ENCODE assay signal across 18 cellular contexts in genomic region chr19:4448147-4448985, GRCh38. TPM values are rescaled to one million over a fixed set of nuclear protein-coding genes. Genes with fewer than 3 reads are reported as not detected.
A peak's percentile ranks its signal among the peaks of the same experiment; 100 is the strongest.
DNase-seq lines count a peak whose midpoint lies in the region; ATAC-seq and TF ChIP-seq lines count a peak whose summit lies in the region.
"Had no signal": no experiment of that assay in that cellular context is flagged by ENCODE, and none has a peak within 500 bp of the region (broad histone marks: within the 10 kb centered on the region; RNA-seq: fewer than 3 reads in every experiment).

No MANE protein-coding gene starts in this region.

- H3K4me1 ChIP-seq in esophagus squamous epithelium, result peaks cover 10 to 30% (median 17%) of the 10 kb centered on the region in 3 donors
- H3K4me1 ChIP-seq in osteoblast (ENCODE audit: insufficient read depth, low read length), result no peaks in the 10 kb centered on the region
- H3K4me1 ChIP-seq: tibial artery had no signal

- DNase-seq in Right ventricle myocardium superior, result no peak
- no peak for DNase-seq in cardiac septum (ENCODE audit: low spot score)
- no peak for DNase-seq in esophagus squamous epithelium (lab: John Stamatoyannopoulos, UW)
- DNase-seq in osteoblast (ENCODE audit: insufficient read length, low spot score, missing footprints), result peak; percentile 85
- DNase-seq in NCI-H2227 treated with DMSO at 0.1 percent for 48 hours (lab: John Stamatoyannopoulos, UW), result no peak
- no peak for DNase-seq in T1000 (lab: John Stamatoyannopoulos, UW)
- DNase-seq in NCI-H1436 treated with DMSO at 0.1 percent for 48 hours (lab: John Stamatoyannopoulos, UW), result no peak
- DNase-seq: ACHN; CD4-positive, CD25-positive, alpha-beta regulatory T cell; central memory CD4-positive, alpha-beta T cell; NCI-H146; NCI-H82; stimulated activated CD4-positive, alpha-beta T cell treated with anti-CD3 and anti-CD28 coated beads, Interleukin-4, amount 100 ng/mL, for 1 hour; T-helper 9 cell had no signal

- H3K27ac ChIP-seq in esophagus squamous epithelium, result peak overlapping the region; percentile 70 to 83 (median 79)
- H3K27ac ChIP-seq in osteoblast (ENCODE audit: low read depth, low read length), result no peak overlapping the region
- H3K27ac ChIP-seq: SK-N-MC had no signal

- H3K9me3 ChIP-seq in esophagus squamous epithelium (no peaks in the 10 kb centered on the region), osteoblast (ENCODE audit: low read depth, low read length) (no peaks in the 10 kb centered on the region)
- H3K9me3 ChIP-seq: tibial artery had no signal

- 76 to 80% methylated on average over 17 to 20 of the region's 30 CpGs for WGBS in esophagus squamous epithelium, 2 donors

- H2AFZ ChIP-seq in osteoblast (ENCODE audit: low read length), result no peak overlapping the region

- peaks cover 26% of the 10 kb centered on the region for H4K20me1 ChIP-seq in osteoblast (ENCODE audit: insufficient read depth, low read length)

- no peak for TF ChIP-seq POLR2A in esophagus squamous epithelium (IDR thresholded peaks at IDR 0.05)

- intact Hi-C loops in Right ventricle myocardium superior (cut with DNase I) (no loop called here), cardiac septum (cut with DNase I) (no loop called here), esophagus squamous epithelium (cut with DNase I) (no loop called here)

- H3K27me3 ChIP-seq in esophagus squamous epithelium, result no peaks in the 10 kb centered on the region
- H3K27me3 ChIP-seq in osteoblast (ENCODE audit: insufficient read depth, low read length), result no peaks in the 10 kb centered on the region
- H3K27me3 ChIP-seq: tibial artery had no signal

- TF ChIP-seq CTCF in esophagus squamous epithelium (IDR thresholded peaks at IDR 0.05) (no peak), osteoblast (IDR thresholded peaks at IDR 0.05; ENCODE audit: extremely low read depth, low read depth, low read length) (no peak)

- H3K36me3 ChIP-seq in esophagus squamous epithelium (peaks cover 70 to 100% (median 74%) of the 10 kb centered on the region in 3 donors), osteoblast (ENCODE audit: insufficient read depth, low read length) (peaks cover 82% of the 10 kb centered on the region)

- peaks cover 15% of the 10 kb centered on the region for H3K79me2 ChIP-seq in osteoblast (ENCODE audit: insufficient read depth, low read length)

- peak; percentile 8 for ATAC-seq in Right ventricle myocardium superior (ENCODE audit: poor library complexity)
- ATAC-seq in GM21619 (IDR thresholded peaks at IDR 0.05; ENCODE audit: unreplicated experiment), result no peak
- ATAC-seq: activated CD4-positive, CD25-positive, alpha-beta regulatory T cell treated with anti-CD3 and anti-CD28 coated beads, Interleukin-2, amount 50 U/mL, for 24 hours had no signal

- no peak overlapping the region for H3K4me2 ChIP-seq in osteoblast (ENCODE audit: insufficient read depth, low read length)

- H3K4me3 ChIP-seq in esophagus squamous epithelium (no peak overlapping the region), osteoblast (ENCODE audit: insufficient read depth, low read length) (no peak overlapping the region)
- H3K4me3 ChIP-seq: SK-N-MC, tibial artery had no signal

RNA-seq across cellular contexts. Expression of gene UBXN6, which starts 9.2 kb away (rescaled TPM):
- total RNA-seq in Right ventricle myocardium superior (120 TPM), cardiac septum (102 TPM), esophagus squamous epithelium (10 to 100 TPM; 40.7 to 72.9 (median 50.8) TPM), osteoblast (120 and 136 TPM in 2 replicates)

RNA-seq across cellular contexts. Expression of gene HDGFL2, which starts 23.7 kb away (rescaled TPM):
- 27.8 TPM for total RNA-seq in Right ventricle myocardium superior
- 28.4 TPM for total RNA-seq in cardiac septum
- 10 to 100 TPM; 18.4 to 28.8 (median 20.5) TPM for total RNA-seq in esophagus squamous epithelium
- 44.2 and 48.5 TPM in 2 replicates for total RNA-seq in osteoblast

RNA-seq across cellular contexts. Expression of gene CHAF1A, which starts 45.9 kb away (rescaled TPM):
- total RNA-seq in Right ventricle myocardium superior (5.4 TPM), cardiac septum (5.1 TPM), esophagus squamous epithelium (10 to 100 TPM in 3 of 4 donors, 1 to 10 TPM in 1; 7.6 to 20.9 (median 11.9) TPM), osteoblast (3.6 and 5.6 TPM in 2 replicates)

RNA-seq across cellular contexts. Expression of gene SH3GL1, which starts 48.0 kb away (rescaled TPM):
- total RNA-seq in Right ventricle myocardium superior (18.6 TPM), cardiac septum (22.0 TPM), esophagus squamous epithelium (100 to 1,000 TPM in 2 of 4 donors, 10 to 100 TPM in 2; 67.4 to 131 (median 91.2) TPM), osteoblast (83.2 and 84.9 TPM in 2 replicates)
